In the genomic region with DNA sequence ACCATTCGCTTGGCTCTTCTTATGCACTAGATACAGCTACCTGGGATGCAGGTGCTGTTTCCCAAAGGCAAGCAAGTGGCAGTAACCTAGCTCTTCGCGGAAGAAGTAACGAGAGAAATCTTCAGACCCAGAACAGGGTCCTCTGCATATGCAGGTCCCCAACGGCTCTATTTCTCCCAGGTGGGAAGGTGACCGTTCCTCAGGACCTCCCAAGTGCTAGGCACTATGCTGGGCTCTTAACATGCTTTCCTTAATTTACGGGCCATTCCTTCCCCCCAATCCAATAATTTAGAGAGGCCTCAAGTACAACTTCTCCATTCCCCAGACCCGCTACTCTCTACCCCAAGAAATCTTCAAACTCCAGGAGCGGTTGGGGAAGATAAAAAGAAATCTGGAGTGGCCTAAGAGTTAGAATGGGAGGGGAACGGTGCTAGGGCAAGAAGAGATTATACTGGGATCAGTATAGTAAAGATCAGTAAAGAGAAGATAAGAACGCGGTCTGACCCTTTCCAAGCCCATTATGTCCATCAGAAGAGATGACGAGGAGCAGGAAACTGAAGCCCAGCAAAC, we compare ENCODE assay signal across 1 cellular context.
TF ChIP-seq lines count a peak whose summit lies in the region.

No MANE protein-coding gene starts in this region.

TF ChIP-seq in GM12878, 131 proteins besides CTCF, POLR2A, EP300 and RAD21:
- TF ChIP-seq, protein P1, sequence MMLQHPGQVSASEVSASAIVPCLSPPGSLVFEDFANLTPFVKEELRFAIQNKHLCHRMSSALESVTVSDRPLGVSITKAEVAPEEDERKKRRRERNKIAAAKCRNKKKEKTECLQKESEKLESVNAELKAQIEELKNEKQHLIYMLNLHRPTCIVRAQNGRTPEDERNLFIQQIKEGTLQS (IDR thresholded peaks at IDR 0.05; ENCODE audit: borderline replicate concordance, extremely low read depth, low read depth, low read length): no peak
- TF ChIP-seq SUZ12 (IDR thresholded peaks at IDR 0.05; ENCODE audit: unreplicated experiment) (no peak), BRCA1 (IDR thresholded peaks at IDR 0.05; ENCODE audit: low read depth, low read length) (no peak), HDGF (IDR thresholded peaks at IDR 0.05) (no peak), ASH2L (IDR thresholded peaks at IDR 0.05; ENCODE audit: borderline replicate concordance, low read depth) (no peak), TBL1XR1 (IDR thresholded peaks at IDR 0.05; ENCODE audit: low read depth, low read length) (no peak), CREM (IDR thresholded peaks at IDR 0.05; ENCODE audit: low read depth) (no peak), RAD51 (IDR thresholded peaks at IDR 0.05) (no peak), MTA2 (IDR thresholded peaks at IDR 0.05; ENCODE audit: low read depth) (no peak), NFYA (IDR thresholded peaks at IDR 0.05; ENCODE audit: borderline replicate concordance, low read depth, low read length) (no peak), CBFB (IDR thresholded peaks at IDR 0.05; ENCODE audit: low read depth) (no peak)
- TF ChIP-seq, protein P2, sequence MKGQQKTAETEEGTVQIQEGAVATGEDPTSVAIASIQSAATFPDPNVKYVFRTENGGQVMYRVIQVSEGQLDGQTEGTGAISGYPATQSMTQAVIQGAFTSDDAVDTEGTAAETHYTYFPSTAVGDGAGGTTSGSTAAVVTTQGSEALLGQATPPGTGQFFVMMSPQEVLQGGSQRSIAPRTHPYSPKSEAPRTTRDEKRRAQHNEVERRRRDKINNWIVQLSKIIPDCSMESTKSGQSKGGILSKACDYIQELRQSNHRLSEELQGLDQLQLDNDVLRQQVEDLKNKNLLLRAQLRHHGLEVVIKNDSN (IDR thresholded peaks at IDR 0.05; ENCODE audit: borderline replicate concordance, extremely low read length, insufficient read depth, low read depth, low read length): no peak
- TF ChIP-seq, protein P3, sequence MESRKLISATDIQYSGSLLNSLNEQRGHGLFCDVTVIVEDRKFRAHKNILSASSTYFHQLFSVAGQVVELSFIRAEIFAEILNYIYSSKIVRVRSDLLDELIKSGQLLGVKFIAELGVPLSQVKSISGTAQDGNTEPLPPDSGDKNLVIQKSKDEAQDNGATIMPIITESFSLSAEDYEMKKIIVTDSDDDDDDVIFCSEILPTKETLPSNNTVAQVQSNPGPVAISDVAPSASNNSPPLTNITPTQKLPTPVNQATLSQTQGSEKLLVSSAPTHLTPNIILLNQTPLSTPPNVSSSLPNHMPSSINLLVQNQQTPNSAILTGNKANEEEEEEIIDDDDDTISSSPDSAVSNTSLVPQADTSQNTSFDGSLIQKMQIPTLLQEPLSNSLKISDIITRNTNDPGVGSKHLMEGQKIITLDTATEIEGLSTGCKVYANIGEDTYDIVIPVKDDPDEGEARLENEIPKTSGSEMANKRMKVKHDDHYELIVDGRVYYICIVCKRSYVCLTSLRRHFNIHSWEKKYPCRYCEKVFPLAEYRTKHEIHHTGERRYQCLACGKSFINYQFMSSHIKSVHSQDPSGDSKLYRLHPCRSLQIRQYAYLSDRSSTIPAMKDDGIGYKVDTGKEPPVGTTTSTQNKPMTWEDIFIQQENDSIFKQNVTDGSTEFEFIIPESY (IDR thresholded peaks at IDR 0.05): no peak
